In genomic region chr2:66439291-66440010, GRCh38 we compare ENCODE assay signal across 8 cellular contexts. TPM values are rescaled to one million over a fixed set of nuclear protein-coding genes. Genes with fewer than 3 reads are reported as not detected.
DNase-seq lines count a peak whose midpoint lies in the region; TF ChIP-seq lines count a peak whose summit lies in the region.
"Had no signal": no experiment of that assay in that cellular context is flagged by ENCODE, and none has a peak within 500 bp of the region (broad histone marks: within the 10 kb centered on the region; RNA-seq: fewer than 3 reads in every experiment).

No MANE protein-coding gene starts in this region.

- H3K9me3 ChIP-seq in MG63 (no peaks in the 10 kb centered on the region), suprapubic skin (no peaks in the 10 kb centered on the region)

- no peak for TF ChIP-seq CTCF in suprapubic skin (IDR thresholded peaks at IDR 0.05)

- H3K4me1 ChIP-seq in suprapubic skin, result peaks cover 17% of the 10 kb centered on the region

- TF ChIP-seq EP300 in suprapubic skin (IDR thresholded peaks at IDR 0.05), result no peak

- DNase-seq in MG63, result peak; percentile 48
- peak; percentile 74 for DNase-seq in ecto neural progenitor cell (ENCODE audit: low spot score)
- peak; percentile 21 for DNase-seq in medulla oblongata (ENCODE audit: extremely low spot score)
- DNase-seq in suprapubic skin (ENCODE audit: low spot score in 2 of 2), result peak in 1 of 2 donors; percentile 57
- no peak for DNase-seq in LoVo (ENCODE audit: low spot score)
- DNase-seq in GM19238 (ENCODE audit: insufficient read length, low spot score), result no peak
- DNase-seq in dermis blood vessel endothelial cell, result no peak
- DNase-seq: effector memory CD8-positive, alpha-beta T cell had no signal

- peak overlapping the region; percentile 68 for H3K27ac ChIP-seq in suprapubic skin

- H3K4me3 ChIP-seq in MG63 (peak overlapping the region; percentile 70), suprapubic skin (peak overlapping the region; percentile 84)

- H3K27me3 ChIP-seq in MG63 (no peaks in the 10 kb centered on the region), suprapubic skin (peaks cover 15% of the 10 kb centered on the region)

- peaks cover 8% of the 10 kb centered on the region for H3K36me3 ChIP-seq in MG63
- peaks cover 17% of the 10 kb centered on the region for H3K36me3 ChIP-seq in suprapubic skin

- TF ChIP-seq POLR2A in suprapubic skin (IDR thresholded peaks at IDR 0.05), result no peak

- WGBS in suprapubic skin, result 27% methylated on average over 31 of the region's 36 CpGs

RNA-seq across cellular contexts. Expression of gene MEIS1, which starts 4.5 kb away (rescaled TPM):
- total RNA-seq in MG63 (2014; rRNA removed; shearing (Covaris generic); ENCODE audit: low replicate concordance), result 3.6 and 7.4 TPM in 2 replicates
- 10 to 100 TPM; 12.7 to 28.0 (median 20.3) TPM for total RNA-seq in suprapubic skin
- 1.3 and 3.4 TPM in 2 replicates for total RNA-seq in dermis blood vessel endothelial cell

Comparison
In these comparisons a context has a peak if more than half of its experiments do, and no peak if none do; other contexts are left out.
1. DNase-seq: peak in MG63 (single experiment), ecto neural progenitor cell (single experiment) and medulla oblongata (single experiment); none in LoVo (single experiment), GM19238 (single experiment) and dermis blood vessel endothelial cell (single experiment).